ENCODE assay signal across 1 cellular context in the genomic region with DNA sequence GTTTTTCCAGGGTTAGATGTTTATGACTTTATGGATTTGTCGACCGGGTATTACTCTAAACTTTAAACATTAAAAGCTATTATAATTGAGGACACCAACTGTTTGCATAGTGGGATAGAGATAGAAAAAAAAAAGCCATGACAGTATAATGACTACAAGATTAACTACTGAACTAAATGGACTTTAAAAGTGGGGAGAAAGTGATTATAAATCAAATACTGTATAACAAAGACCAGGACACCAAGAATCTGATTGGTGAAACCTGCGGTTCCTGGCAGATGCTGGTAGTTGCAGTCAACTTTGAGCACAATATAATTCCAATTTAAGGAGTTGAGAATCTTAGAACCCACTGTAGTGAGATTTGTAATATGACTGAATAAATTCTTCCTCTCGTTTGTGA.
TF ChIP-seq lines count a peak whose summit lies in the region.

No MANE protein-coding gene starts in this region.

TF ChIP-seq in H1, 55 proteins besides CTCF, POLR2A, EP300 and RAD21:
- TF ChIP-seq, protein P1, sequence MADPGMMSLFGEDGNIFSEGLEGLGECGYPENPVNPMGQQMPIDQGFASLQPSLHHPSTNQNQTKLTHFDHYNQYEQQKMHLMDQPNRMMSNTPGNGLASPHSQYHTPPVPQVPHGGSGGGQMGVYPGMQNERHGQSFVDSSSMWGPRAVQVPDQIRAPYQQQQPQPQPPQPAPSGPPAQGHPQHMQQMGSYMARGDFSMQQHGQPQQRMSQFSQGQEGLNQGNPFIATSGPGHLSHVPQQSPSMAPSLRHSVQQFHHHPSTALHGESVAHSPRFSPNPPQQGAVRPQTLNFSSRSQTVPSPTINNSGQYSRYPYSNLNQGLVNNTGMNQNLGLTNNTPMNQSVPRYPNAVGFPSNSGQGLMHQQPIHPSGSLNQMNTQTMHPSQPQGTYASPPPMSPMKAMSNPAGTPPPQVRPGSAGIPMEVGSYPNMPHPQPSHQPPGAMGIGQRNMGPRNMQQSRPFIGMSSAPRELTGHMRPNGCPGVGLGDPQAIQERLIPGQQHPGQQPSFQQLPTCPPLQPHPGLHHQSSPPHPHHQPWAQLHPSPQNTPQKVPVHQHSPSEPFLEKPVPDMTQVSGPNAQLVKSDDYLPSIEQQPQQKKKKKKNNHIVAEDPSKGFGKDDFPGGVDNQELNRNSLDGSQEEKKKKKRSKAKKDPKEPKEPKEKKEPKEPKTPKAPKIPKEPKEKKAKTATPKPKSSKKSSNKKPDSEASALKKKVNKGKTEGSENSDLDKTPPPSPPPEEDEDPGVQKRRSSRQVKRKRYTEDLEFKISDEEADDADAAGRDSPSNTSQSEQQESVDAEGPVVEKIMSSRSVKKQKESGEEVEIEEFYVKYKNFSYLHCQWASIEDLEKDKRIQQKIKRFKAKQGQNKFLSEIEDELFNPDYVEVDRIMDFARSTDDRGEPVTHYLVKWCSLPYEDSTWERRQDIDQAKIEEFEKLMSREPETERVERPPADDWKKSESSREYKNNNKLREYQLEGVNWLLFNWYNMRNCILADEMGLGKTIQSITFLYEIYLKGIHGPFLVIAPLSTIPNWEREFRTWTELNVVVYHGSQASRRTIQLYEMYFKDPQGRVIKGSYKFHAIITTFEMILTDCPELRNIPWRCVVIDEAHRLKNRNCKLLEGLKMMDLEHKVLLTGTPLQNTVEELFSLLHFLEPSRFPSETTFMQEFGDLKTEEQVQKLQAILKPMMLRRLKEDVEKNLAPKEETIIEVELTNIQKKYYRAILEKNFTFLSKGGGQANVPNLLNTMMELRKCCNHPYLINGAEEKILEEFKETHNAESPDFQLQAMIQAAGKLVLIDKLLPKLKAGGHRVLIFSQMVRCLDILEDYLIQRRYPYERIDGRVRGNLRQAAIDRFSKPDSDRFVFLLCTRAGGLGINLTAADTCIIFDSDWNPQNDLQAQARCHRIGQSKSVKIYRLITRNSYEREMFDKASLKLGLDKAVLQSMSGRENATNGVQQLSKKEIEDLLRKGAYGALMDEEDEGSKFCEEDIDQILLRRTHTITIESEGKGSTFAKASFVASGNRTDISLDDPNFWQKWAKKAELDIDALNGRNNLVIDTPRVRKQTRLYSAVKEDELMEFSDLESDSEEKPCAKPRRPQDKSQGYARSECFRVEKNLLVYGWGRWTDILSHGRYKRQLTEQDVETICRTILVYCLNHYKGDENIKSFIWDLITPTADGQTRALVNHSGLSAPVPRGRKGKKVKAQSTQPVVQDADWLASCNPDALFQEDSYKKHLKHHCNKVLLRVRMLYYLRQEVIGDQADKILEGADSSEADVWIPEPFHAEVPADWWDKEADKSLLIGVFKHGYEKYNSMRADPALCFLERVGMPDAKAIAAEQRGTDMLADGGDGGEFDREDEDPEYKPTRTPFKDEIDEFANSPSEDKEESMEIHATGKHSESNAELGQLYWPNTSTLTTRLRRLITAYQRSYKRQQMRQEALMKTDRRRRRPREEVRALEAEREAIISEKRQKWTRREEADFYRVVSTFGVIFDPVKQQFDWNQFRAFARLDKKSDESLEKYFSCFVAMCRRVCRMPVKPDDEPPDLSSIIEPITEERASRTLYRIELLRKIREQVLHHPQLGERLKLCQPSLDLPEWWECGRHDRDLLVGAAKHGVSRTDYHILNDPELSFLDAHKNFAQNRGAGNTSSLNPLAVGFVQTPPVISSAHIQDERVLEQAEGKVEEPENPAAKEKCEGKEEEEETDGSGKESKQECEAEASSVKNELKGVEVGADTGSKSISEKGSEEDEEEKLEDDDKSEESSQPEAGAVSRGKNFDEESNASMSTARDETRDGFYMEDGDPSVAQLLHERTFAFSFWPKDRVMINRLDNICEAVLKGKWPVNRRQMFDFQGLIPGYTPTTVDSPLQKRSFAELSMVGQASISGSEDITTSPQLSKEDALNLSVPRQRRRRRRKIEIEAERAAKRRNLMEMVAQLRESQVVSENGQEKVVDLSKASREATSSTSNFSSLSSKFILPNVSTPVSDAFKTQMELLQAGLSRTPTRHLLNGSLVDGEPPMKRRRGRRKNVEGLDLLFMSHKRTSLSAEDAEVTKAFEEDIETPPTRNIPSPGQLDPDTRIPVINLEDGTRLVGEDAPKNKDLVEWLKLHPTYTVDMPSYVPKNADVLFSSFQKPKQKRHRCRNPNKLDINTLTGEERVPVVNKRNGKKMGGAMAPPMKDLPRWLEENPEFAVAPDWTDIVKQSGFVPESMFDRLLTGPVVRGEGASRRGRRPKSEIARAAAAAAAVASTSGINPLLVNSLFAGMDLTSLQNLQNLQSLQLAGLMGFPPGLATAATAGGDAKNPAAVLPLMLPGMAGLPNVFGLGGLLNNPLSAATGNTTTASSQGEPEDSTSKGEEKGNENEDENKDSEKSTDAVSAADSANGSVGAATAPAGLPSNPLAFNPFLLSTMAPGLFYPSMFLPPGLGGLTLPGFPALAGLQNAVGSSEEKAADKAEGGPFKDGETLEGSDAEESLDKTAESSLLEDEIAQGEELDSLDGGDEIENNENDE (IDR thresholded peaks at IDR 0.05; ENCODE audit: insufficient replicate concordance, low read length) = no peak
- TF ChIP-seq RNF2 (IDR thresholded peaks at IDR 0.05; ENCODE audit: borderline replicate concordance, low read depth, low read length, missing control alignments, poor library complexity, severe bottlenecking) (no peak), RFX5 (IDR thresholded peaks at IDR 0.05; ENCODE audit: borderline replicate concordance, low read depth, low read length) (no peak), SUZ12 (IDR thresholded peaks at IDR 0.05; ENCODE audit: low read length) (no peak), SIRT6 (IDR thresholded peaks at IDR 0.05; ENCODE audit: low read length) (no peak), BRCA1 (IDR thresholded peaks at IDR 0.05; ENCODE audit: low read depth, low read length) (no peak), GABPA (IDR thresholded peaks at IDR 0.05; ENCODE audit: borderline replicate concordance, insufficient read depth, low read length) (no peak), HDAC2 (IDR thresholded peaks at IDR 0.05; ENCODE audit: borderline replicate concordance in 1 of 2, low read depth in 2 of 2, low read length in 2 of 2) (no peak), TAF7 (optimal IDR thresholded peaks at IDR 0.05; ENCODE audit: borderline replicate concordance, low read depth, low read length) (no peak), JUN (IDR thresholded peaks at IDR 0.05; ENCODE audit: low read depth, low read length) (no peak), CHD2 (IDR thresholded peaks at IDR 0.05; ENCODE audit: low read length) (no peak), SIX5 (IDR thresholded peaks at IDR 0.05; ENCODE audit: low read depth, low read length) (no peak), HDAC6 (IDR thresholded peaks at IDR 0.05; ENCODE audit: low read depth, low read length) (no peak)
- TF ChIP-seq, protein P2, sequence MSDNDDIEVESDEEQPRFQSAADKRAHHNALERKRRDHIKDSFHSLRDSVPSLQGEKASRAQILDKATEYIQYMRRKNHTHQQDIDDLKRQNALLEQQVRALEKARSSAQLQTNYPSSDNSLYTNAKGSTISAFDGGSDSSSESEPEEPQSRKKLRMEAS (IDR thresholded peaks at IDR 0.05) = no peak
- TF ChIP-seq, protein P3, sequence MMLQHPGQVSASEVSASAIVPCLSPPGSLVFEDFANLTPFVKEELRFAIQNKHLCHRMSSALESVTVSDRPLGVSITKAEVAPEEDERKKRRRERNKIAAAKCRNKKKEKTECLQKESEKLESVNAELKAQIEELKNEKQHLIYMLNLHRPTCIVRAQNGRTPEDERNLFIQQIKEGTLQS (IDR thresholded peaks at IDR 0.05; ENCODE audit: insufficient read depth, low read depth, low read length) = no peak
- TF ChIP-seq, protein P4, sequence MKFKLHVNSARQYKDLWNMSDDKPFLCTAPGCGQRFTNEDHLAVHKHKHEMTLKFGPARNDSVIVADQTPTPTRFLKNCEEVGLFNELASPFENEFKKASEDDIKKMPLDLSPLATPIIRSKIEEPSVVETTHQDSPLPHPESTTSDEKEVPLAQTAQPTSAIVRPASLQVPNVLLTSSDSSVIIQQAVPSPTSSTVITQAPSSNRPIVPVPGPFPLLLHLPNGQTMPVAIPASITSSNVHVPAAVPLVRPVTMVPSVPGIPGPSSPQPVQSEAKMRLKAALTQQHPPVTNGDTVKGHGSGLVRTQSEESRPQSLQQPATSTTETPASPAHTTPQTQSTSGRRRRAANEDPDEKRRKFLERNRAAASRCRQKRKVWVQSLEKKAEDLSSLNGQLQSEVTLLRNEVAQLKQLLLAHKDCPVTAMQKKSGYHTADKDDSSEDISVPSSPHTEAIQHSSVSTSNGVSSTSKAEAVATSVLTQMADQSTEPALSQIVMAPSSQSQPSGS (IDR thresholded peaks at IDR 0.05; ENCODE audit: low read length) = no peak
